ENCODE assay signal across 1 cellular context in genomic region chr10:131748831-131749766, GRCh38.
TF ChIP-seq lines count a peak whose summit lies in the region.

No MANE protein-coding gene starts in this region.

TF ChIP-seq in HepG2, 621 proteins besides CTCF, POLR2A, EP300 and RAD21 (continued from another document and continues in another):
- TF ChIP-seq ZNF329 (CRISPR knock-in tag; IDR thresholded peaks at IDR 0.05; ENCODE audit: low read depth) (no peak), ESRRA (CRISPR knock-in tag; IDR thresholded peaks at IDR 0.05; ENCODE audit: low read depth) (peak; percentile 90), MIER3 (CRISPR knock-in tag; IDR thresholded peaks at IDR 0.05; ENCODE audit: borderline replicate concordance) (no peak), RBM39 (IDR thresholded peaks at IDR 0.05; ENCODE audit: low read depth, low read length, poor library complexity, severe bottlenecking) (no peak), THAP11 (CRISPR knock-in tag; IDR thresholded peaks at IDR 0.05) (no peak), PTBP1 (IDR thresholded peaks at IDR 0.05; ENCODE audit: low read depth, low read length, poor library complexity, severe bottlenecking) (no peak), ZNF564 (CRISPR knock-in tag; IDR thresholded peaks at IDR 0.05) (no peak), SP4 (CRISPR knock-in tag; IDR thresholded peaks at IDR 0.05) (no peak), NFATC3 (CRISPR knock-in tag; IDR thresholded peaks at IDR 0.05) (no peak), SOX6 (IDR thresholded peaks at IDR 0.05) (no peak), SOX6 (CRISPR knock-in tag; IDR thresholded peaks at IDR 0.05) (no peak; the same call in 1 of the 2 replicates), MIER2 (CRISPR knock-in tag; IDR thresholded peaks at IDR 0.05) (no peak), ZNF773 (CRISPR knock-in tag; IDR thresholded peaks at IDR 0.05; ENCODE audit: borderline replicate concordance) (no peak), ZFP41 (CRISPR knock-in tag; IDR thresholded peaks at IDR 0.05; ENCODE audit: borderline replicate concordance) (no peak), MAZ (IDR thresholded peaks at IDR 0.05; ENCODE audit: borderline replicate concordance, low read depth, low read length) (0 out of 2 replicates have a peak, but pooled peaks have one; percentile 27), MAZ (CRISPR knock-in tag; IDR thresholded peaks at IDR 0.05; ENCODE audit: low read depth) (no peak), SIX4 (CRISPR knock-in tag; IDR thresholded peaks at IDR 0.05) (no peak), U2AF2 (IDR thresholded peaks at IDR 0.05; ENCODE audit: low read depth, low read length) (no peak), MXD4 (CRISPR knock-in tag; IDR thresholded peaks at IDR 0.05) (no peak), ZNF292 (CRISPR knock-in tag; IDR thresholded peaks at IDR 0.05; ENCODE audit: borderline replicate concordance, low read depth) (peak; percentile 85), RFX5 (IDR thresholded peaks at IDR 0.05; ENCODE audit: low read depth, low read length) (no peak), MTA3 (CRISPR knock-in tag; IDR thresholded peaks at IDR 0.05) (no peak), ZNF563 (CRISPR knock-in tag; IDR thresholded peaks at IDR 0.05) (peak; percentile 72; the same call in 1 of the 2 replicates), ZNF276 (CRISPR knock-in tag; IDR thresholded peaks at IDR 0.05; ENCODE audit: low read depth) (no peak), ZSCAN20 (CRISPR knock-in tag; IDR thresholded peaks at IDR 0.05; ENCODE audit: borderline replicate concordance) (no peak), AHR (CRISPR knock-in tag; IDR thresholded peaks at IDR 0.05) (no peak), ZNF619 (CRISPR knock-in tag; IDR thresholded peaks at IDR 0.05) (no peak), HNRNPUL1 (IDR thresholded peaks at IDR 0.05; ENCODE audit: low read depth, low read length) (no peak), ZBTB33 (CRISPR knock-in tag; IDR thresholded peaks at IDR 0.05) (no peak), ZNF557 (CRISPR knock-in tag; IDR thresholded peaks at IDR 0.05) (no peak), MTF2 (CRISPR knock-in tag; IDR thresholded peaks at IDR 0.05; ENCODE audit: borderline replicate concordance) (no peak), ZNF468 (CRISPR knock-in tag; IDR thresholded peaks at IDR 0.05) (no peak), ZKSCAN1 (IDR thresholded peaks at IDR 0.05; ENCODE audit: low read length) (no peak), ZNF496 (CRISPR knock-in tag; IDR thresholded peaks at IDR 0.05; ENCODE audit: insufficient replicate concordance) (no peak), ZBTB3 (CRISPR knock-in tag; IDR thresholded peaks at IDR 0.05; ENCODE audit: borderline replicate concordance, low read depth) (no peak), TEAD3 (CRISPR knock-in tag; optimal IDR thresholded peaks at IDR 0.05; ENCODE audit: borderline replicate concordance) (peak; percentile 81), NCOA1 (CRISPR knock-in tag; IDR thresholded peaks at IDR 0.05) (0 out of 2 replicates have a peak, but pooled peaks have one; percentile 27), ARHGAP35 (CRISPR knock-in tag; IDR thresholded peaks at IDR 0.05; ENCODE audit: borderline replicate concordance) (no peak), ZNF547 (CRISPR knock-in tag; IDR thresholded peaks at IDR 0.05) (no peak), ZNF382 (CRISPR knock-in tag; IDR thresholded peaks at IDR 0.05; ENCODE audit: borderline replicate concordance) (no peak), GFI1 (CRISPR knock-in tag; IDR thresholded peaks at IDR 0.05; ENCODE audit: borderline replicate concordance) (no peak), ZNF232 (CRISPR knock-in tag; IDR thresholded peaks at IDR 0.05; ENCODE audit: borderline replicate concordance) (no peak), ZMYM2 (CRISPR knock-in tag; IDR thresholded peaks at IDR 0.05) (no peak), ZSCAN22 (CRISPR knock-in tag; IDR thresholded peaks at IDR 0.05) (no peak)
- TF ChIP-seq, protein P1, sequence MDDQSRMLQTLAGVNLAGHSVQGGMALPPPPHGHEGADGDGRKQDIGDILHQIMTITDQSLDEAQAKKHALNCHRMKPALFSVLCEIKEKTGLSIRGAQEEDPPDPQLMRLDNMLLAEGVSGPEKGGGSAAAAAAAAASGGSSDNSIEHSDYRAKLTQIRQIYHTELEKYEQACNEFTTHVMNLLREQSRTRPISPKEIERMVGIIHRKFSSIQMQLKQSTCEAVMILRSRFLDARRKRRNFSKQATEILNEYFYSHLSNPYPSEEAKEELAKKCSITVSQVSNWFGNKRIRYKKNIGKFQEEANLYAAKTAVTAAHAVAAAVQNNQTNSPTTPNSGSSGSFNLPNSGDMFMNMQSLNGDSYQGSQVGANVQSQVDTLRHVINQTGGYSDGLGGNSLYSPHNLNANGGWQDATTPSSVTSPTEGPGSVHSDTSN (CRISPR knock-in tag; IDR thresholded peaks at IDR 0.05; ENCODE audit: borderline replicate concordance), result no peak
- TF ChIP-seq, protein P2, sequence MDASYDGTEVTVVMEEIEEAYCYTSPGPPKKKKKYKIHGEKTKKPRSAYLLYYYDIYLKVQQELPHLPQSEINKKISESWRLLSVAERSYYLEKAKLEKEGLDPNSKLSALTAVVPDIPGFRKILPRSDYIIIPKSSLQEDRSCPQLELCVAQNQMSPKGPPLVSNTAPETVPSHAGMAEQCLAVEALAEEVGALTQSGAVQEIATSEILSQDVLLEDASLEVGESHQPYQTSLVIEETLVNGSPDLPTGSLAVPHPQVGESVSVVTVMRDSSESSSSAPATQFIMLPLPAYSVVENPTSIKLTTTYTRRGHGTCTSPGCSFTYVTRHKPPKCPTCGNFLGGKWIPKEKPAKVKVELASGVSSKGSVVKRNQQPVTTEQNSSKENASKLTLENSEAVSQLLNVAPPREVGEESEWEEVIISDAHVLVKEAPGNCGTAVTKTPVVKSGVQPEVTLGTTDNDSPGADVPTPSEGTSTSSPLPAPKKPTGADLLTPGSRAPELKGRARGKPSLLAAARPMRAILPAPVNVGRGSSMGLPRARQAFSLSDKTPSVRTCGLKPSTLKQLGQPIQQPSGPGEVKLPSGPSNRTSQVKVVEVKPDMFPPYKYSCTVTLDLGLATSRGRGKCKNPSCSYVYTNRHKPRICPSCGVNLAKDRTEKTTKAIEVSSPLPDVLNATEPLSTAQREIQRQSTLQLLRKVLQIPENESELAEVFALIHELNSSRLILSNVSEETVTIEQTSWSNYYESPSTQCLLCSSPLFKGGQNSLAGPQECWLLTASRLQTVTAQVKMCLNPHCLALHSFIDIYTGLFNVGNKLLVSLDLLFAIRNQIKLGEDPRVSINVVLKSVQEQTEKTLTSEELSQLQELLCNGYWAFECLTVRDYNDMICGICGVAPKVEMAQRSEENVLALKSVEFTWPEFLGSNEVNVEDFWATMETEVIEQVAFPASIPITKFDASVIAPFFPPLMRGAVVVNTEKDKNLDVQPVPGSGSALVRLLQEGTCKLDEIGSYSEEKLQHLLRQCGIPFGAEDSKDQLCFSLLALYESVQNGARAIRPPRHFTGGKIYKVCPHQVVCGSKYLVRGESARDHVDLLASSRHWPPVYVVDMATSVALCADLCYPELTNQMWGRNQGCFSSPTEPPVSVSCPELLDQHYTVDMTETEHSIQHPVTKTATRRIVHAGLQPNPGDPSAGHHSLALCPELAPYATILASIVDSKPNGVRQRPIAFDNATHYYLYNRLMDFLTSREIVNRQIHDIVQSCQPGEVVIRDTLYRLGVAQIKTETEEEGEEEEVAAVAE (CRISPR knock-in tag; IDR thresholded peaks at IDR 0.05; ENCODE audit: borderline replicate concordance), result no peak
- TF ChIP-seq, protein P3, sequence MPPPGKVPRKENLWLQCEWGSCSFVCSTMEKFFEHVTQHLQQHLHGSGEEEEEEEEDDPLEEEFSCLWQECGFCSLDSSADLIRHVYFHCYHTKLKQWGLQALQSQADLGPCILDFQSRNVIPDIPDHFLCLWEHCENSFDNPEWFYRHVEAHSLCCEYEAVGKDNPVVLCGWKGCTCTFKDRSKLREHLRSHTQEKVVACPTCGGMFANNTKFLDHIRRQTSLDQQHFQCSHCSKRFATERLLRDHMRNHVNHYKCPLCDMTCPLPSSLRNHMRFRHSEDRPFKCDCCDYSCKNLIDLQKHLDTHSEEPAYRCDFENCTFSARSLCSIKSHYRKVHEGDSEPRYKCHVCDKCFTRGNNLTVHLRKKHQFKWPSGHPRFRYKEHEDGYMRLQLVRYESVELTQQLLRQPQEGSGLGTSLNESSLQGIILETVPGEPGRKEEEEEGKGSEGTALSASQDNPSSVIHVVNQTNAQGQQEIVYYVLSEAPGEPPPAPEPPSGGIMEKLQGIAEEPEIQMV (CRISPR knock-in tag; IDR thresholded peaks at IDR 0.05; ENCODE audit: low read depth), result no peak
- TF ChIP-seq, protein P4, sequence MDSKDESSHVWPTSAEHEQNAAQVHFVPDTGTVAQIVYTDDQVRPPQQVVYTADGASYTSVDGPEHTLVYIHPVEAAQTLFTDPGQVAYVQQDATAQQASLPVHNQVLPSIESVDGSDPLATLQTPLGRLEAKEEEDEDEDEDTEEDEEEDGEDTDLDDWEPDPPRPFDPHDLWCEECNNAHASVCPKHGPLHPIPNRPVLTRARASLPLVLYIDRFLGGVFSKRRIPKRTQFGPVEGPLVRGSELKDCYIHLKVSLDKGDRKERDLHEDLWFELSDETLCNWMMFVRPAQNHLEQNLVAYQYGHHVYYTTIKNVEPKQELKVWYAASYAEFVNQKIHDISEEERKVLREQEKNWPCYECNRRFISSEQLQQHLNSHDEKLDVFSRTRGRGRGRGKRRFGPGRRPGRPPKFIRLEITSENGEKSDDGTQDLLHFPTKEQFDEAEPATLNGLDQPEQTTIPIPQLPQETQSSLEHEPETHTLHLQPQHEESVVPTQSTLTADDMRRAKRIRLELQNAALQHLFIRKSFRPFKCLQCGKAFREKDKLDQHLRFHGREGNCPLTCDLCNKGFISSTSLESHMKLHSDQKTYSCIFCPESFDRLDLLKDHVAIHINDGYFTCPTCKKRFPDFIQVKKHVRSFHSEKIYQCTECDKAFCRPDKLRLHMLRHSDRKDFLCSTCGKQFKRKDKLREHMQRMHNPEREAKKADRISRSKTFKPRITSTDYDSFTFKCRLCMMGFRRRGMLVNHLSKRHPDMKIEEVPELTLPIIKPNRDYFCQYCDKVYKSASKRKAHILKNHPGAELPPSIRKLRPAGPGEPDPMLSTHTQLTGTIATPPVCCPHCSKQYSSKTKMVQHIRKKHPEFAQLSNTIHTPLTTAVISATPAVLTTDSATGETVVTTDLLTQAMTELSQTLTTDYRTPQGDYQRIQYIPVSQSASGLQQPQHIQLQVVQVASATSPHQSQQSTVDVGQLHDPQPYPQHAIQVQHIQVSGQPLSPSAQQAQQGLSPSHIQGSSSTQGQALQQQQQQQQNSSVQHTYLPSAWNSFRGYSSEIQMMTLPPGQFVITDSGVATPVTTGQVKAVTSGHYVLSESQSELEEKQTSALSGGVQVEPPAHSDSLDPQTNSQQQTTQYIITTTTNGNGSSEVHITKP (CRISPR knock-in tag; IDR thresholded peaks at IDR 0.05; ENCODE audit: low read depth), result no peak
- TF ChIP-seq, protein P5, sequence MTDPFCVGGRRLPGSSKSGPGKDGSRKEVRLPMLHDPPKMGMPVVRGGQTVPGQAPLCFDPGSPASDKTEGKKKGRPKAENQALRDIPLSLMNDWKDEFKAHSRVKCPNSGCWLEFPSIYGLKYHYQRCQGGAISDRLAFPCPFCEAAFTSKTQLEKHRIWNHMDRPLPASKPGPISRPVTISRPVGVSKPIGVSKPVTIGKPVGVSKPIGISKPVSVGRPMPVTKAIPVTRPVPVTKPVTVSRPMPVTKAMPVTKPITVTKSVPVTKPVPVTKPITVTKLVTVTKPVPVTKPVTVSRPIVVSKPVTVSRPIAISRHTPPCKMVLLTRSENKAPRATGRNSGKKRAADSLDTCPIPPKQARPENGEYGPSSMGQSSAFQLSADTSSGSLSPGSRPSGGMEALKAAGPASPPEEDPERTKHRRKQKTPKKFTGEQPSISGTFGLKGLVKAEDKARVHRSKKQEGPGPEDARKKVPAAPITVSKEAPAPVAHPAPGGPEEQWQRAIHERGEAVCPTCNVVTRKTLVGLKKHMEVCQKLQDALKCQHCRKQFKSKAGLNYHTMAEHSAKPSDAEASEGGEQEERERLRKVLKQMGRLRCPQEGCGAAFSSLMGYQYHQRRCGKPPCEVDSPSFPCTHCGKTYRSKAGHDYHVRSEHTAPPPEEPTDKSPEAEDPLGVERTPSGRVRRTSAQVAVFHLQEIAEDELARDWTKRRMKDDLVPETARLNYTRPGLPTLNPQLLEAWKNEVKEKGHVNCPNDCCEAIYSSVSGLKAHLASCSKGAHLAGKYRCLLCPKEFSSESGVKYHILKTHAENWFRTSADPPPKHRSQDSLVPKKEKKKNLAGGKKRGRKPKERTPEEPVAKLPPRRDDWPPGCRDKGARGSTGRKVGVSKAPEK (CRISPR knock-in tag; IDR thresholded peaks at IDR 0.05; ENCODE audit: borderline replicate concordance), result no peak
- TF ChIP-seq, protein P6, sequence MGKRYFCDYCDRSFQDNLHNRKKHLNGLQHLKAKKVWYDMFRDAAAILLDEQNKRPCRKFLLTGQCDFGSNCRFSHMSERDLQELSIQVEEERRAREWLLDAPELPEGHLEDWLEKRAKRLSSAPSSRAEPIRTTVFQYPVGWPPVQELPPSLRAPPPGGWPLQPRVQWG (CRISPR knock-in tag; IDR thresholded peaks at IDR 0.05; ENCODE audit: borderline replicate concordance, low read depth), result no peak
- TF ChIP-seq, protein P7, sequence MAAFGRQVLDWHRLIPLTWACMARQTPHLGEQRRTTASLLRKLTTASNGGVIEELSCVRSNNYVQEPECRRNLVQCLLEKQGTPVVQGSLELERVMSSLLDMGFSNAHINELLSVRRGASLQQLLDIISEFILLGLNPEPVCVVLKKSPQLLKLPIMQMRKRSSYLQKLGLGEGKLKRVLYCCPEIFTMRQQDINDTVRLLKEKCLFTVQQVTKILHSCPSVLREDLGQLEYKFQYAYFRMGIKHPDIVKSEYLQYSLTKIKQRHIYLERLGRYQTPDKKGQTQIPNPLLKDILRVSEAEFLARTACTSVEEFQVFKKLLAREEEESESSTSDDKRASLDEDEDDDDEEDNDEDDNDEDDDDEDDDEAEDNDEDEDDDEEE (CRISPR knock-in tag; IDR thresholded peaks at IDR 0.05), result no peak
